In the genomic region with DNA sequence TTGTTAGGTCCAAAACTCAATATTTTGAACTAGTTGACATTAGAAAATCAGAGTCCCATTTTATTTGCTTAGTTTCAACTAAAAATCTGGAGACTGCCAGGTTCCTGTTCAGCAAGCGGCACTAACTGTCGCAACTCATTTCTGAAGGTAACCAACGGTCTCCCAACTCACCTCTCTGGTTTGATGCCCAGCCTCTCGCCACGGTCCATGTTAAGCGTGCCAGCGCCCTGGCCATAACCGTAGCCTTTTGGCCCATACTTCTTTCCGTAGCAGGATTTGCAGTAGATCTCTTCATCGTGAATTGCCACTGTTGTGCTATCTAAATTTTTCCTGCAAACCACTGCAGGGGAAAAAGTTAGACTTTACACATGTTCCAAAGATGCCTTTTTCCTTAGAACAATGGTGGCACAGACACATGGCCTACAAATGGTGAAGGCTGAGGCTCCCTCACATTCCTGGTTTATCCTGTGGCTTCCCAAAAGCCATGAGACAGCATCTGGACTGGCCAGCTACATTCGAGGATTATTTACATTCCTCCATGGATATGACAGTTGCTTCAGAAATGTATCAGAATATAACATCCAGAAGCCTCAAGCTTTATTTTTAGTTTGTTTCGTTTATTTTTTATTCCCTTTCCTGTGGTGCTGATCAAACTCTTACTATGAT, we compare ENCODE assay signal across 17 cellular contexts. TPM values are rescaled to one million over a fixed set of nuclear protein-coding genes. Genes with fewer than 3 reads are reported as not detected.
DNase-seq lines count a peak whose midpoint lies in the region; TF ChIP-seq lines count a peak whose summit lies in the region.
"Had no signal": no experiment of that assay in that cellular context is flagged by ENCODE, and none has a peak within 500 bp of the region (broad histone marks: within the 10 kb centered on the region; RNA-seq: fewer than 3 reads in every experiment).

No MANE protein-coding gene starts in this region.

- H4K20me1 ChIP-seq in BLaER1: no peaks in the 10 kb centered on the region

- peak overlapping the region; percentile 87 for H3K27ac Mint-ChIP-seq in osteocyte (ENCODE audit: unreplicated experiment)
- H3K27ac Mint-ChIP-seq: activated CD4-positive, alpha-beta T cell treated with anti-CD3 and anti-CD28 coated beads, Interleukin-2, amount 10 ng/mL, durations not matched to agents 7 days and 5 days; effector memory CD8-positive, alpha-beta T cell had no signal

- H3K27me3 Mint-ChIP-seq in osteocyte (ENCODE audit: unreplicated experiment): no peaks in the 10 kb centered on the region

- H3K36me3 ChIP-seq in BLaER1 (peaks cover 35% of the 10 kb centered on the region), SJCRH30 (peaks cover 54% of the 10 kb centered on the region)
- H3K36me3 ChIP-seq: BE2C had no signal

- H3K4me3 ChIP-seq in BLaER1 (no peak overlapping the region), SJCRH30 (no peak overlapping the region)
- H3K4me3 ChIP-seq: body of pancreas, lung, PC-9 had no signal

- DNase-seq in SJCRH30 (peak; percentile 75 to 88), fibroblast of peridontal ligament (ENCODE audit: extremely low read depth) (peak; percentile 97), osteocyte (ENCODE audit: extremely low spot score, unreplicated experiment) (no peak), GM19238 (ENCODE audit: insufficient read length, low spot score) (no peak), superior temporal gyrus (ENCODE audit: extremely low spot score) (no peak)
- no peak for DNase-seq in effector CD8-positive, alpha-beta T cell (lab: John Stamatoyannopoulos, UW)
- no peak for DNase-seq in NK-92 treated with Interleukin-12 subunit alpha and Interleukin-12 subunit beta, amount 100 ng/mL, for 24 hours (lab: John Stamatoyannopoulos, UW)
- DNase-seq: activated CD4-positive, alpha-beta T cell treated with anti-CD3 and anti-CD28 coated beads, Interleukin-2, amount 10 ng/mL, durations not matched to agents 7 days and 5 days; BE2C; body of pancreas; effector memory CD8-positive, alpha-beta T cell; NCI-H1048; PC-9; stimulated activated CD4-positive, alpha-beta T cell treated with anti-CD3 and anti-CD28 coated beads, Interleukin-1b, Interleukin-23, amount 100 ng/mL, for 48 hours had no signal

- TF ChIP-seq CTCF in osteocyte (IDR thresholded peaks at IDR 0.05): no peak

- H3K4me1 Mint-ChIP-seq in osteocyte (ENCODE audit: unreplicated experiment): peaks cover 43% of the 10 kb centered on the region

- no peaks in the 10 kb centered on the region for H3K9me3 Mint-ChIP-seq in osteocyte (ENCODE audit: unreplicated experiment)
- H3K9me3 Mint-ChIP-seq: activated CD4-positive, alpha-beta T cell treated with anti-CD3 and anti-CD28 coated beads, Interleukin-2, amount 10 ng/mL, durations not matched to agents 7 days and 5 days; effector memory CD8-positive, alpha-beta T cell had no signal

- peak overlapping the region; percentile 95 for H3K27ac ChIP-seq in BLaER1
- peak overlapping the region; percentile 96 for H3K27ac ChIP-seq in SJCRH30
- H3K27ac ChIP-seq: body of pancreas, parathyroid adenoma, PC-9 had no signal

- H3K36me3 Mint-ChIP-seq in osteocyte (ENCODE audit: unreplicated experiment): peaks cover 20% of the 10 kb centered on the region

- peak overlapping the region; percentile 62; the same call in 1 of the 2 replicates for H3K9ac ChIP-seq in BLaER1
- H3K9ac ChIP-seq: parathyroid adenoma had no signal

- H3K4me1 ChIP-seq in BLaER1 (peaks cover 69% of the 10 kb centered on the region), SJCRH30 (peaks cover 44% of the 10 kb centered on the region)
- H3K4me1 ChIP-seq: BE2C, body of pancreas, parathyroid adenoma had no signal

- H3K4me2 ChIP-seq in BLaER1: peak overlapping the region; percentile 92
- H3K4me2 ChIP-seq: PC-9 had no signal

- H3K27me3 ChIP-seq in BLaER1: no peaks in the 10 kb centered on the region
- H3K27me3 ChIP-seq in SJCRH30: no peaks in the 10 kb centered on the region
- H3K27me3 ChIP-seq: BE2C, body of pancreas had no signal

- no peaks in the 10 kb centered on the region for H3K9me3 ChIP-seq in BLaER1
- no peaks in the 10 kb centered on the region for H3K9me3 ChIP-seq in SJCRH30 (replicated peaks)
- H3K9me3 ChIP-seq: BE2C, body of pancreas had no signal

- H3K4me3 Mint-ChIP-seq in osteocyte (ENCODE audit: unreplicated experiment): no peak overlapping the region
- H3K4me3 Mint-ChIP-seq: activated CD4-positive, alpha-beta T cell treated with anti-CD3 and anti-CD28 coated beads, Interleukin-2, amount 10 ng/mL, durations not matched to agents 7 days and 5 days; effector memory CD8-positive, alpha-beta T cell had no signal

RNA-seq across cellular contexts. Expression of gene CSRP2, which starts 15.7 kb away (rescaled TPM):
- 129 and 131 TPM in 2 replicates for total RNA-seq in SJCRH30 (2014; rRNA removed; shearing (Covaris generic))
- total RNA-seq in osteocyte: 50.4 and 53.7 TPM in 2 replicates

Comparison
In these comparisons a context has a peak if more than half of its experiments do, and no peak if none do; other contexts are left out.
1. DNase-seq: peak in SJCRH30 (2 of 2) and fibroblast of peridontal ligament (single experiment); none in osteocyte (single experiment), effector CD8-positive, alpha-beta T cell (single experiment), GM19238 (single experiment), NK-92 treated with Interleukin-12 subunit alpha and Interleukin-12 subunit beta, amount 100 ng/mL, for 24 hours (single experiment) and superior temporal gyrus (single experiment).